1 cellular context compared by ENCODE assay signal in genomic region chr2:111121028-111121872, GRCh38.
TF ChIP-seq lines count a peak whose summit lies in the region.

No MANE protein-coding gene starts in this region.

TF ChIP-seq in HCT116, 20 proteins besides CTCF, POLR2A, EP300 and RAD21:
- TF ChIP-seq CEBPB (IDR thresholded peaks at IDR 0.05; ENCODE audit: low read depth), result no peak
- TF ChIP-seq SRF (IDR thresholded peaks at IDR 0.05; ENCODE audit: low read depth), result no peak
- no peak for TF ChIP-seq ATF3 (IDR thresholded peaks at IDR 0.05)
- no peak for TF ChIP-seq EZH2phosphoT487 (IDR thresholded peaks at IDR 0.05; ENCODE audit: borderline replicate concordance)
- no peak for TF ChIP-seq ZFX (IDR thresholded peaks at IDR 0.05)
- TF ChIP-seq YY1 (IDR thresholded peaks at IDR 0.05; ENCODE audit: extremely low read depth, insufficient replicate concordance, low read depth, low read length), result no peak
